ENCODE assay signal across 8 cellular contexts in the genomic region with DNA sequence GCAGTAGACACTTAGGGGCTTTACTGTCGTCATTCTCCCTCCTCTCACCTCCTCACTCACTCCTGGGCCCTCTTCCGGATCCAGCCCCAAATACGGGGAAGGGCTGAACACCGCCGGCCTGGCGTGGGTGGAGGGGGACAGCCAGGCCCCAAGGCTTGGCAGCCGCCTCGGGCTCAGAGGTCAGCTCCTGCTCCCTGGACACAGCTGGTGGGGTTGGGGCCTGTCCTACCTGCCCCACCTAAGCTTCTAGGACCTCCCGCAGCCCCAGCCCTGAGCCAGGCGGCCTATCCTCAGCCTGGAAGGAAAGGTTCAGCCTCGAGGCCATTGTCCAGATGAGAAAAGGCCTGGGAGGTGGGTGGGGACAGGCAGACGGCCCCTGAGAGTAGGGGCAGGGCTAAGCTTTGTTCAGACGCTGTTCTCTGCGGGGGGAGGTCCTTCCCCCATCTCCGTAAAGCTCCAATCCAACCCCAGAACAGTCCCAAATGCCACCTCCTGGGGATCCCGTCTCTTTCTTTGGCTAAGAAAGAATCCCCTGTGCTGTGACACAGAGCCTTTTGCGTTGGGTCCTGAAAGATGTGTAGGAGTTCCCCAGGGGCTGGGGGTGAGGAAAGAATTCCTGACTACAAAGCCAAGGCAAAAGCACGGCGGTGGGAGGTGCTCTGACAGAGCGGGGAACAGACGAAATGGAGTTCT. TPM values are rescaled to one million over a fixed set of nuclear protein-coding genes. Genes with fewer than 3 reads are reported as not detected.
DNase-seq lines count a peak whose midpoint lies in the region; ATAC-seq and TF ChIP-seq lines count a peak whose summit lies in the region.

No MANE protein-coding gene starts in this region.

- H3K4me3 Mint-ChIP-seq in T-helper 17 cell, result peak overlapping the region; percentile 100

- H3K36me3 Mint-ChIP-seq in T-helper 17 cell (ENCODE audit: low read depth), result peaks cover 3% of the 10 kb centered on the region

- in situ Hi-C loops in GM13977 (cut with MboI; ENCODE audit: low pct_unique_long_range_greater_than_20kb, low sequenced_read_pairs, unreplicated experiment), result no loop called here

- H3K36me3 ChIP-seq in psoas muscle (ENCODE audit: insufficient read depth in 1 of 2, low read depth in 1 of 2), result no peaks in the 10 kb centered on the region

- H3K27me3 ChIP-seq in psoas muscle (ENCODE audit: insufficient read depth in 3 of 3, low read length in 2 of 3), result no peaks in the 10 kb centered on the region

- 44 to 50% (median 48%) methylated on average over 18 to 21 of the region's 21 CpGs for WGBS in psoas muscle, 3 donors

- intact Hi-C loops in psoas muscle (cut with DNase I), result loop anchor here in 1 of 2 donors (5.0 kb wide), 1 partner anchor 88 kb away; a partner anchor contains a TSS

- peaks cover 11% of the 10 kb centered on the region for H3K4me1 ChIP-seq in psoas muscle

- H3K4me3 ChIP-seq in GM12864 (ENCODE audit: low read depth, low read length) (peak overlapping the region; percentile 45), foreskin fibroblast (ENCODE audit: low read depth in 1 of 2, low read length in 2 of 2) (peak overlapping the region; percentile 40 to 51), psoas muscle (peak overlapping the region; percentile 65)

- peaks cover 23% of the 10 kb centered on the region for H3K4me1 Mint-ChIP-seq in T-helper 17 cell

- DNase-seq in GM12864 (ENCODE audit: low read depth) (no peak), T-helper 17 cell (no peak), foreskin fibroblast (peak; percentile 23 to 67), psoas muscle (peak in 1 of 2 donors; percentile 53), NCI-H2196 (lab: John Stamatoyannopoulos, UW; ENCODE audit: unreplicated experiment) (no peak), NCI-H1105 treated with DMSO at 0.1 percent for 48 hours (lab: John Stamatoyannopoulos, UW) (no peak), GM13977 (ENCODE audit: low spot score) (no peak), T-helper 9 cell (no peak)

- H3K27me3 Mint-ChIP-seq in T-helper 17 cell, result no peaks in the 10 kb centered on the region

- H3K9me3 ChIP-seq in T-helper 17 cell (ENCODE audit: control insufficient read depth, low read length, poor library complexity, severe bottlenecking) (no peaks in the 10 kb centered on the region), psoas muscle (no peaks in the 10 kb centered on the region)

- H3K27ac ChIP-seq in psoas muscle, result peak overlapping the region; percentile 65

- TF ChIP-seq CTCF in GM12864 (IDR thresholded peaks at IDR 0.05; ENCODE audit: low read depth, low read length, missing control alignments), result no peak
- no peak for TF ChIP-seq CTCF in foreskin fibroblast (IDR thresholded peaks at IDR 0.05; ENCODE audit: low read depth, low read length)
- TF ChIP-seq CTCF in psoas muscle (IDR thresholded peaks at IDR 0.05), result no peak
- no peak for TF ChIP-seq CTCF in GM13977 (IDR thresholded peaks at IDR 0.05; ENCODE audit: extremely low read depth, insufficient read depth, missing control alignments)

- no peak for ATAC-seq in T-helper 17 cell
- ATAC-seq in psoas muscle, result peak in 2 of 4 donors; percentile 5 to 29

- H3K27ac Mint-ChIP-seq in T-helper 17 cell, result no peak overlapping the region

RNA-seq across cellular contexts. Expression of a gene that starts 0.9 kb away (rescaled TPM):
- total RNA-seq in T-helper 17 cell (10 to 100 TPM; 14.6 to 16.2 TPM), psoas muscle (1 to 10 TPM; 6.6 to 9.4 (median 8.5) TPM)
- 1 to 10 TPM; 5.1 to 9.5 (median 6.2) TPM for polyA plus RNA-seq in psoas muscle

RNA-seq across cellular contexts. Expression of a gene that starts 34.0 kb away (rescaled TPM):
- total RNA-seq in T-helper 17 cell, result 100 to 1,000 TPM; 276 to 284 TPM
- 100 to 1,000 TPM; 517 to 816 (median 599) TPM for total RNA-seq in psoas muscle
- 100 to 1,000 TPM; 379 to 491 (median 476) TPM for polyA plus RNA-seq in psoas muscle

RNA-seq across cellular contexts. Expression of a gene that starts 35.9 kb away (rescaled TPM):
- total RNA-seq in T-helper 17 cell (10 to 100 TPM in 1 of 2 donors, 1 to 10 TPM in 1; 6.1 to 10.2 TPM), psoas muscle (10 to 100 TPM; 14.3 to 28.4 (median 22.0) TPM)
- 10 to 100 TPM in 2 of 3 donors, 1 to 10 TPM in 1; 8.1 to 18.4 (median 11.6) TPM for polyA plus RNA-seq in psoas muscle

RNA-seq across cellular contexts. Expression of a gene that starts 40.9 kb away (rescaled TPM):
- total RNA-seq in T-helper 17 cell (100 to 1,000 TPM; 100 to 104 TPM), psoas muscle (100 to 1,000 TPM; 202 to 219 (median 211) TPM)
- polyA plus RNA-seq in psoas muscle, result 100 to 1,000 TPM in 2 of 3 donors, 10 to 100 TPM in 1; 91.7 to 235 (median 111) TPM

Comparison
In these comparisons a context has a peak if more than half of its experiments do, and no peak if none do; other contexts are left out.
1. DNase-seq: peak in foreskin fibroblast (2 of 2); none in GM12864 (single experiment), T-helper 17 cell (0 of 3), NCI-H2196 (single experiment), NCI-H1105 treated with DMSO at 0.1 percent for 48 hours (single experiment), GM13977 (single experiment) and T-helper 9 cell (single experiment).
2. Peak in every context shown above with its lines, with median percentiles within 50 percentile points of each other: H3K4me3 ChIP-seq.